8 cellular contexts compared by ENCODE assay signal in the genomic region with DNA sequence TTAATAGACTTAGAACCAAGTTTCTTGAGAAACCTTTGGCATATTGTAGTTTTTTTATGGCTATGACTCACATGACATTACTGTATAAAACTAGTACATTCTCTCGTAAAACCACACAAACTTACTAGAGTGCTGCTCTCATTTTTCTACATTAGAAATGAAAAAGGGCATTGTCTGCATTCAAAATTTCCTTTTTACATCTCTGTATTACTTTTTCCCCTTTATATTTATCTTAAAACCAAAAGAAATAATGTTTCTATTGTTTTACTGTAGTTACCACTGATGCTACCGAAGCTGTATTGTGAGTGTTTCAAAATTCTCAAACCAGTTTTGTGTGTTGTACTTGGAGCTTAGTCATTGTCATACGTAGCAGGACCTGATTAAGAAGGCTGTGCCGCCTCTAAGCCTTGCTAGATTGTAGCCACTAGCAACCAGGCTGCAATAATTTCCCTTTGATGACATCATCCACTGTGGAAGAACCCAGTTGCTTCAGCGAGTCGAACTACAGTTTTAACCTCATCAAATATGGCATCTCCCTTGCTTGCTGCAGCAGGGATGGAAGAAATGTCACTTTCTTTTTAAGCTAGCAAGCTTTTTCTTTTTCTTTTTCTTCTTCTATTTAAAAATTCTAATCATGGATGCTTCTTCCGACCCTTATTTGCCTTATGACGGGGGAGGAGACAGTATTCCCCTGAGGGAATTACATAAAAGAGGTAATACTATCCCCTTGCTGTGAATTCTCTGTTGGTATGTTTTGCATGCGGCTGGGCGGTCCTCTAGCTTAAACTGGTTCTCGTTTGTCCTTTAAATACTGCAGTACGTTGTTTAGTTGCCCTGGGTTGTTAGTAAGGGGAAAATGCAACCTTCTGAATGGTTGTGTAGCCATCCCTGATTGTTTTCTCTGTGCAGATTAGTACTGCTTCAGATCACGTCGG. TPM values are rescaled to one million over a fixed set of nuclear protein-coding genes. Genes with fewer than 3 reads are reported as not detected.
DNase-seq lines count a peak whose midpoint lies in the region; ATAC-seq, FAIRE-seq and TF ChIP-seq lines count a peak whose summit lies in the region.

No MANE protein-coding gene starts in this region.

- no peak for TF ChIP-seq CTCF in chondrocyte (IDR thresholded peaks at IDR 0.05)
- TF ChIP-seq CTCF in keratinocyte (optimal IDR thresholded peaks at IDR 0.05 in 1 of 3, IDR thresholded peaks at IDR 0.05 in 1 of 3, conservative IDR thresholded peaks at IDR 0.05 in 1 of 3; ENCODE audit: extremely low read depth in 1 of 3, insufficient read depth in 2 of 3, low read length in 3 of 3), result no peak

- H3K4me3 Mint-ChIP-seq in chondrocyte (ENCODE audit: unreplicated experiment), result peak overlapping the region; percentile 77

- peak overlapping the region; percentile 93 for H3K4me2 ChIP-seq in keratinocyte (ENCODE audit: control insufficient read depth, extremely low read depth, insufficient read depth, low read depth, low read length)

- peak; percentile 98 for DNase-seq in A172 (ENCODE audit: low spot score)
- peak; percentile 72 for DNase-seq in NCI-H2196 (lab: John Stamatoyannopoulos, UW; ENCODE audit: unreplicated experiment)
- peak; percentile 52 for DNase-seq in activated CD4-positive, CD25-positive, alpha-beta regulatory T cell treated with anti-CD3 and anti-CD28 coated beads, Interleukin-2, amount 50 U/mL, for 16 hours (ENCODE audit: low read depth, low spot score)
- DNase-seq in chondrocyte (ENCODE audit: low spot score), result no peak
- DNase-seq in keratinocyte (ENCODE audit: low read depth, low spot score), result peak; percentile 85
- peak; percentile 7 to 29 for DNase-seq in stimulated activated CD4-positive, alpha-beta T cell treated with anti-CD3 and anti-CD28 coated beads, Interleukin-15, amount 100 ng/mL, for 1 hour (ENCODE audit: low read depth in 1 of 2, low spot score in 1 of 2)

- peak overlapping the region; percentile 82 for H3K9ac ChIP-seq in keratinocyte (ENCODE audit: control insufficient read depth, extremely low read depth, insufficient read depth, low read length)

- H3K4me1 ChIP-seq in keratinocyte (ENCODE audit: control insufficient read depth, extremely low read depth, insufficient read depth, low read length), result peaks cover 10% of the 10 kb centered on the region

- H3K9me3 ChIP-seq in keratinocyte (ENCODE audit: control insufficient read depth, low read depth, low read length), result no peaks in the 10 kb centered on the region

- dilution Hi-C loops in keratinocyte (cut with MboI; ENCODE audit: extremely low pct_ligation_motif_present, low sequenced_read_pairs), result no loop called here

- peaks cover 41% of the 10 kb centered on the region for H3K4me1 Mint-ChIP-seq in chondrocyte (ENCODE audit: low read depth)

- H3K27ac Mint-ChIP-seq in chondrocyte (ENCODE audit: unreplicated experiment), result peak overlapping the region; percentile 99

- H3K36me3 Mint-ChIP-seq in chondrocyte (ENCODE audit: low read depth), result no peaks in the 10 kb centered on the region

- no peaks in the 10 kb centered on the region for H4K20me1 ChIP-seq in keratinocyte (ENCODE audit: control insufficient read depth, extremely low read depth, insufficient read depth, low read length)

- H3K4me3 ChIP-seq in keratinocyte (ENCODE audit: control insufficient read depth in 2 of 3, extremely low read depth in 1 of 3, insufficient read depth in 2 of 3, low read depth in 1 of 3, low read length in 3 of 3), result peak overlapping the region; percentile 41 to 91 (median 82)

- ATAC-seq in GM18858 (IDR thresholded peaks at IDR 0.05; ENCODE audit: unreplicated experiment) (peak; percentile 96), HG03095 (IDR thresholded peaks at IDR 0.05; ENCODE audit: unreplicated experiment) (peak; percentile 94)

- H3K27ac ChIP-seq in keratinocyte (ENCODE audit: control insufficient read depth, insufficient read depth, low read length), result peak overlapping the region; percentile 98

- peak; percentile 97 for FAIRE-seq in keratinocyte (lab: Jason Lieb, UNC)

- peaks cover 23% of the 10 kb centered on the region for H3K79me2 ChIP-seq in keratinocyte (ENCODE audit: control insufficient read depth, insufficient read depth, low read length)

- H3K9me1 ChIP-seq in keratinocyte (ENCODE audit: control insufficient read depth, extremely low read depth, insufficient read depth, low read length), result no peaks in the 10 kb centered on the region

- no peaks in the 10 kb centered on the region for H3K27me3 ChIP-seq in keratinocyte (ENCODE audit: control insufficient read depth, extremely low read depth, insufficient read depth, low read length)

- no peaks in the 10 kb centered on the region for H3K27me3 Mint-ChIP-seq in chondrocyte (ENCODE audit: low read depth)

- peak overlapping the region; percentile 91 for H2AFZ ChIP-seq in keratinocyte (ENCODE audit: control insufficient read depth, low read length)

- H3K9me3 Mint-ChIP-seq in chondrocyte (ENCODE audit: low read depth), result no peaks in the 10 kb centered on the region

- H3K36me3 ChIP-seq in keratinocyte (ENCODE audit: control insufficient read depth in 2 of 2, extremely low read depth in 1 of 2, insufficient read depth in 2 of 2, low read length in 2 of 2), result no peaks in the 10 kb centered on the region

RNA-seq across cellular contexts. Expression of gene CLCN3, which starts 39.6 kb away (rescaled TPM):
- 35.5 and 42.3 TPM in 2 replicates for total RNA-seq in A172 (2014; rRNA removed; shearing (Covaris generic))
- total RNA-seq in chondrocyte, result 34.7 to 47.3 TPM (median 36.5 TPM) in 3 replicates
- polyA plus RNA-seq in keratinocyte, result 18.6 to 34.2 TPM (median 26.4 TPM) in 3 replicates
- polyA plus RNA-seq in keratinocyte (2011; ENCODE audit: low read depth), result 87.8 TPM
- polyA plus RNA-seq in keratinocyte (2011; cell fraction: cytosol; rRNA removed), result 8.4 and 16.7 TPM in 2 replicates
- polyA plus RNA-seq in keratinocyte (2011; cell fraction: nucleus; rRNA removed), result 21.2 and 35.7 TPM in 2 replicates
- polyA plus RNA-seq in keratinocyte (2012; ENCODE audit: low replicate concordance), result 18.6 and 19.5 TPM in 2 replicates
- polyA minus RNA-seq in keratinocyte, result 10.0 to 47.9 TPM (median 39.6 TPM) in 3 replicates
- polyA minus RNA-seq in keratinocyte (2011; cell fraction: cytosol; rRNA and poly(A)+ RNA removed), result 18.8 TPM
- 34.8 and 66.4 TPM in 2 replicates for polyA minus RNA-seq in keratinocyte (2011; cell fraction: nucleus; rRNA and poly(A)+ RNA removed)

RNA-seq across cellular contexts. Expression of gene NEK1, which starts 47.6 kb away (rescaled TPM):
- total RNA-seq in A172 (2014; rRNA removed; shearing (Covaris generic)), result 7.8 and 8.3 TPM in 2 replicates
- 13.7 to 20.7 TPM (median 14.6 TPM) in 3 replicates for total RNA-seq in chondrocyte
- polyA plus RNA-seq in keratinocyte, result 3.8 to 7.8 TPM (median 5.0 TPM) in 3 replicates
- polyA plus RNA-seq in keratinocyte (2011; ENCODE audit: low read depth), result 10.3 TPM
- 3.9 and 6.7 TPM in 2 replicates for polyA plus RNA-seq in keratinocyte (2011; cell fraction: cytosol; rRNA removed)
- 6.9 and 9.4 TPM in 2 replicates for polyA plus RNA-seq in keratinocyte (2011; cell fraction: nucleus; rRNA removed)
- 3.7 and 6.2 TPM in 2 replicates for polyA plus RNA-seq in keratinocyte (2012; ENCODE audit: low replicate concordance)
- polyA minus RNA-seq in keratinocyte, result 1.6 to 12.0 TPM (median 9.3 TPM) in 3 replicates
- 10.0 TPM for polyA minus RNA-seq in keratinocyte (2011; cell fraction: cytosol; rRNA and poly(A)+ RNA removed)
- 15.6 and 19.2 TPM in 2 replicates for polyA minus RNA-seq in keratinocyte (2011; cell fraction: nucleus; rRNA and poly(A)+ RNA removed)
